In the genomic region with DNA sequence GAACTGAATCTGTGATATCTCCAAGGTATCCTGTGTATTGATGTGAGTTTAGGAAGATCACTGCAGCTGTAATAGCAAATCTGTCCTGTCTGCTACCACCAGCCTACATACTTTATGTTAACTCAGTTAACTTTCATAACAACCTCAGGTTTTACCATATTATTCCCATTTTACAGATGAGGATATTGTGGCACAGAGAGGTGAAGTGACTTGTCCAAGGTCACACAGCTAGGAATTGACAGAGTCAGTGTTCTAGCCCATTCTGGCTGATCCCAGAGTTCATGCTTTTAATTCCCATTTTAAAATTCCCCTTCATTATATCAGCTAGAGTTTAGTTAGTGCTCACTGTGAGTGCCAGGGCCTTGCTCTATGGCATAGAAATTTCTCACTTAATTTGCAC, we compare ENCODE assay signal across 1 cellular context.
TF ChIP-seq lines count a peak whose summit lies in the region.

No MANE protein-coding gene starts in this region.

TF ChIP-seq in HepG2, 621 proteins besides CTCF, POLR2A, EP300 and RAD21:
- TF ChIP-seq ZSCAN25 (CRISPR knock-in tag; IDR thresholded peaks at IDR 0.05), result no peak
- TF ChIP-seq ZNF629 (CRISPR knock-in tag; conservative IDR thresholded peaks at IDR 0.05), result 0 out of 2 replicates have a peak, but pooled peaks have one; percentile 37
